ENCODE assay signal across 15 cellular contexts in genomic region chr14:88985654-88986053, GRCh38.
"Had no signal": no experiment of that assay in that cellular context is flagged by ENCODE, and none has a peak within 500 bp of the region (broad histone marks: within the 10 kb centered on the region; RNA-seq: fewer than 3 reads in every experiment).

No MANE protein-coding gene starts in this region.

- H3K4me1 Mint-ChIP-seq: activated naive CD8-positive, alpha-beta T cell treated with anti-CD3 and anti-CD28 coated beads, Interleukin-2, amount 50 U/mL, for 24 hours; activated T-helper 17 cell treated with anti-CD3 and anti-CD28 coated beads, Interleukin-2, amount 50 U/mL, for 72 hours; naive B cell had no signal

- DNase-seq: activated CD4-positive, alpha-beta T cell treated with anti-CD3 and anti-CD28 coated beads for 1 hour; activated CD4-positive, alpha-beta T cell treated with anti-CD3 and anti-CD28 coated beads, Interleukin-2, amount 50 U/mL, for 48 hours; activated naive CD4-positive, alpha-beta T cell treated with anti-CD3 and anti-CD28 coated beads for 36 hours; activated naive CD8-positive, alpha-beta T cell treated with anti-CD3 and anti-CD28 coated beads, Interleukin-2, amount 50 U/mL, for 24 hours; erythroblast; naive B cell; right lobe of liver; upper lobe of right lung had no signal

- H3K36me3 ChIP-seq: ascending aorta, ovary, right lobe of liver, upper lobe of right lung had no signal

- H3K4me1 ChIP-seq: ascending aorta, right lobe of liver, upper lobe of right lung had no signal

- H3K27ac ChIP-seq: ascending aorta, ovary, right lobe of liver, upper lobe of right lung, VCaP had no signal

- H3K4me3 Mint-ChIP-seq: activated naive CD4-positive, alpha-beta T cell treated with anti-CD3 and anti-CD28 coated beads for 36 hours; activated naive CD8-positive, alpha-beta T cell treated with anti-CD3 and anti-CD28 coated beads, Interleukin-2, amount 50 U/mL, for 24 hours; activated T-helper 17 cell treated with anti-CD3 and anti-CD28 coated beads, Interleukin-2, amount 50 U/mL, for 72 hours; naive B cell; stimulated activated naive CD8-positive, alpha-beta T cell treated with anti-CD3 and anti-CD28 coated beads, Interleukin-15, Interleukin-2, amounts not matched to agents 100 ng/mL and 50 ng/mL, for 24 hours; T-helper 1 cell treated with Interleukin-12 subunit alpha and Interleukin-12 subunit beta and Interleukin-4 antibody, amounts not matched to agents 30 μg/mL and 1 μg/mL, for 36 hours had no signal

- FAIRE-seq: colon had no signal

- H3K4me3 ChIP-seq: ascending aorta, ovary, right lobe of liver, upper lobe of right lung had no signal

- H3K9me3 Mint-ChIP-seq: T-helper 1 cell treated with Interleukin-12 subunit alpha and Interleukin-12 subunit beta and Interleukin-4 antibody, amounts not matched to agents 30 μg/mL and 1 μg/mL, for 36 hours had no signal

- ATAC-seq: activated naive CD8-positive, alpha-beta T cell treated with anti-CD3 and anti-CD28 coated beads, Interleukin-2, amount 50 U/mL, for 24 hours; right lobe of liver had no signal

- H3K9me3 ChIP-seq: ovary, right lobe of liver, upper lobe of right lung had no signal

- H3K27ac Mint-ChIP-seq: activated naive CD4-positive, alpha-beta T cell treated with anti-CD3 and anti-CD28 coated beads for 36 hours; activated naive CD8-positive, alpha-beta T cell treated with anti-CD3 and anti-CD28 coated beads, Interleukin-2, amount 50 U/mL, for 24 hours; activated T-helper 17 cell treated with anti-CD3 and anti-CD28 coated beads, Interleukin-2, amount 50 U/mL, for 72 hours; naive B cell; stimulated activated naive CD8-positive, alpha-beta T cell treated with anti-CD3 and anti-CD28 coated beads, Interleukin-15, Interleukin-2, amounts not matched to agents 100 ng/mL and 50 ng/mL, for 24 hours; T-helper 1 cell treated with Interleukin-12 subunit alpha and Interleukin-12 subunit beta and Interleukin-4 antibody, amounts not matched to agents 30 μg/mL and 1 μg/mL, for 36 hours had no signal

- H3K27me3 ChIP-seq: ascending aorta, ovary, right lobe of liver, upper lobe of right lung had no signal
